8 cellular contexts compared by ENCODE assay signal in the genomic region with DNA sequence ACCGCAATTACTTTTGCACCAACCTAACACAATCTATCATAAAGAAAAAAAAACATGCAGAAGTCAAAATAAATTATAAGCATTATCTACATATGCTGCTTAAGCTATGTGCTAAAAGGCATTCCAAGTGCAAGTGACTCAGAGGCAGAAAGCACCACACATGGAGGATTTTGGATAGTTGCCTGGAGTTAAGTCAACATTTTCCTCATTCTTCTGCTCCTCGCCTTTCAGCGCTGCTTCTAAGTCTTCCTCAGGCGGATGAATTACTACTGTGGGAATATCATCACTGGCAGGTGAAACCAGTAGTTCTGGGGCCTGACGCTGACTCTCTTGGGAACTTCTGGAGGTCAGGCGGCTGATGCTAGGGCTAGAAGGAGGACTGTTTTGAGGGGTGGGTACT. TPM values are rescaled to one million over a fixed set of nuclear protein-coding genes. Genes with fewer than 3 reads are reported as not detected.
A peak's percentile ranks its signal among the peaks of the same experiment; 100 is the strongest.
DNase-seq lines count a peak whose midpoint lies in the region; ATAC-seq and TF ChIP-seq lines count a peak whose summit lies in the region.

No MANE protein-coding gene starts in this region.

- no peaks in the 10 kb centered on the region for H3K4me1 ChIP-seq in muscle layer of duodenum (ENCODE audit: control insufficient read depth in 1 of 2, insufficient read depth in 2 of 2, low read length in 2 of 2)

- peaks cover 29 to 39% of the 10 kb centered on the region in 2 donors for H3K36me3 ChIP-seq in muscle layer of duodenum (ENCODE audit: control insufficient read depth in 1 of 2, insufficient read depth in 2 of 2, low read length in 2 of 2)

- ATAC-seq in HG03196 (IDR thresholded peaks at IDR 0.05; ENCODE audit: unreplicated experiment): no peak
- no peak for ATAC-seq in GM18519 (IDR thresholded peaks at IDR 0.05; ENCODE audit: low FRiP score, unreplicated experiment)

- no peaks in the 10 kb centered on the region for H3K9me3 ChIP-seq in muscle layer of duodenum (ENCODE audit: control insufficient read depth in 1 of 2, low read length in 2 of 2)

- H3K27ac ChIP-seq in epithelial cell of prostate: peak overlapping the region; percentile 47
- peak overlapping the region; percentile 42 for H3K27ac ChIP-seq in muscle layer of duodenum (ENCODE audit: low read length)

- no peaks in the 10 kb centered on the region for H3K27me3 ChIP-seq in muscle layer of duodenum (ENCODE audit: low read depth, low read length)

- DNase-seq in AG09319 (ENCODE audit: extremely low read depth, low read depth): peak; percentile 86
- DNase-seq in NCI-H446 (lab: John Stamatoyannopoulos, UW): peak; percentile 15 to 80
- DNase-seq in epithelial cell of prostate (ENCODE audit: low read depth, low spot score): peak; percentile 88
- DNase-seq in NCI-H1105 (lab: John Stamatoyannopoulos, UW): no peak
- no peak for DNase-seq in mesenteric fat pad (ENCODE audit: low spot score)

- no peak overlapping the region for H3K4me3 ChIP-seq in muscle layer of duodenum (ENCODE audit: low read depth in 1 of 2, low read length in 2 of 2)

- no peak for TF ChIP-seq CTCF in AG09319 (IDR thresholded peaks at IDR 0.05; ENCODE audit: low read depth, low read length)

RNA-seq across cellular contexts. Expression of gene SLC4A7, which starts 53.1 kb away (rescaled TPM):
- total RNA-seq in mesenteric fat pad: 29.2 TPM

Comparison
In these comparisons a context has a peak if more than half of its experiments do, and no peak if none do; other contexts are left out.
1. DNase-seq: peak in AG09319 (single experiment), NCI-H446 (2 of 2) and epithelial cell of prostate (single experiment); none in NCI-H1105 (single experiment) and mesenteric fat pad (single experiment).